ENCODE assay signal across 8 cellular contexts in genomic region chr14:52961060-52961639, GRCh38. TPM values are rescaled to one million over a fixed set of nuclear protein-coding genes. Genes with fewer than 3 reads are reported as not detected.
DNase-seq lines count a peak whose midpoint lies in the region; ATAC-seq and TF ChIP-seq lines count a peak whose summit lies in the region.

No MANE protein-coding gene starts in this region.

- H3K4me3 Mint-ChIP-seq in activated T-helper 1 cell treated with anti-CD3 and anti-CD28 coated beads, Interleukin-12 subunit alpha, Interleukin-12 subunit beta, Interleukin-2, Interleukin-4 antibody, amounts not matched to agents 30 ng/mL and 10 ng/mL and 1 ng/mL, durations not matched to agents 14 hours and 24 hours and 36 hours: no peak overlapping the region
- H3K4me3 Mint-ChIP-seq in activated naive CD8-positive, alpha-beta T cell treated with anti-CD3 and anti-CD28 coated beads, Interleukin-2, amount 10 ng/mL, durations not matched to agents 7 days and 5 days: no peak overlapping the region

- intact Hi-C loops in activated T-helper 1 cell treated with anti-CD3 and anti-CD28 coated beads, Interleukin-12 subunit alpha, Interleukin-12 subunit beta, Interleukin-2, Interleukin-4 antibody, amounts not matched to agents 30 ng/mL and 10 ng/mL and 1 ng/mL, durations not matched to agents 14 hours and 24 hours and 36 hours (cut with micrococcal nuclease): loop anchor here (1.0 to 2.0 kb wide), 2 partner anchors 138 to 346 kb away; no protein-coding TSS in a partner anchor

- H3F3A ChIP-seq in smooth muscle cell (ENCODE audit: low read depth): no peaks in the 10 kb centered on the region

- no peak overlapping the region for H3K27ac Mint-ChIP-seq in activated T-helper 1 cell treated with anti-CD3 and anti-CD28 coated beads, Interleukin-12 subunit alpha, Interleukin-12 subunit beta, Interleukin-2, Interleukin-4 antibody, amounts not matched to agents 30 ng/mL and 10 ng/mL and 1 ng/mL, durations not matched to agents 14 hours and 24 hours and 36 hours
- no peak overlapping the region for H3K27ac Mint-ChIP-seq in activated naive CD8-positive, alpha-beta T cell treated with anti-CD3 and anti-CD28 coated beads, Interleukin-2, amount 10 ng/mL, durations not matched to agents 7 days and 5 days

- H3K9me3 Mint-ChIP-seq in activated T-helper 1 cell treated with anti-CD3 and anti-CD28 coated beads, Interleukin-12 subunit alpha, Interleukin-12 subunit beta, Interleukin-2, Interleukin-4 antibody, amounts not matched to agents 30 ng/mL and 10 ng/mL and 1 ng/mL, durations not matched to agents 14 hours and 24 hours and 36 hours: no peaks in the 10 kb centered on the region
- H3K9me3 Mint-ChIP-seq in activated naive CD8-positive, alpha-beta T cell treated with anti-CD3 and anti-CD28 coated beads, Interleukin-2, amount 10 ng/mL, durations not matched to agents 7 days and 5 days: no peaks in the 10 kb centered on the region

- H4K20me1 ChIP-seq in KMS-11 (ENCODE audit: insufficient read depth): no peaks in the 10 kb centered on the region
- no peaks in the 10 kb centered on the region for H4K20me1 ChIP-seq in smooth muscle cell (ENCODE audit: low read depth)

- WGBS in smooth muscle cell (ENCODE audit: low lambda C conversion rate): 40% methylated on average over 4 of the region's 4 CpGs

- no peak overlapping the region for H3K4me3 ChIP-seq in KMS-11 (IDR thresholded peaks at IDR 0.05; ENCODE audit: insufficient read depth, low read depth, low read length)
- H3K4me3 ChIP-seq in right atrium auricular region: no peak overlapping the region
- no peak overlapping the region for H3K4me3 ChIP-seq in smooth muscle cell

- H3K4me2 ChIP-seq in KMS-11 (no peak overlapping the region), smooth muscle cell (no peak overlapping the region)

- POLR2A ChIA-PET in activated naive CD8-positive, alpha-beta T cell treated with anti-CD3 and anti-CD28 coated beads, Interleukin-2, amount 10 ng/mL, durations not matched to agents 7 days and 5 days (lab: Charles Lee): no interaction called here

- no peaks in the 10 kb centered on the region for H3K27me3 ChIP-seq in KMS-11 (ENCODE audit: insufficient read depth, low read depth)
- H3K27me3 ChIP-seq in right atrium auricular region: no peaks in the 10 kb centered on the region
- H3K27me3 ChIP-seq in smooth muscle cell (ENCODE audit: low read depth): no peaks in the 10 kb centered on the region

- no peaks in the 10 kb centered on the region for H3K4me1 Mint-ChIP-seq in activated T-helper 1 cell treated with anti-CD3 and anti-CD28 coated beads, Interleukin-12 subunit alpha, Interleukin-12 subunit beta, Interleukin-2, Interleukin-4 antibody, amounts not matched to agents 30 ng/mL and 10 ng/mL and 1 ng/mL, durations not matched to agents 14 hours and 24 hours and 36 hours (ENCODE audit: low read depth)
- H3K4me1 Mint-ChIP-seq in activated naive CD8-positive, alpha-beta T cell treated with anti-CD3 and anti-CD28 coated beads, Interleukin-2, amount 10 ng/mL, durations not matched to agents 7 days and 5 days: peaks cover 5% of the 10 kb centered on the region

- peak; percentile 25 for DNase-seq in activated T-helper 1 cell treated with Interleukin-2 at 50 U/mL for 16 hours (ENCODE audit: low read depth)
- no peak for DNase-seq in activated T-helper 1 cell treated with anti-CD3 and anti-CD28 coated beads, Interleukin-12 subunit alpha, Interleukin-12 subunit beta, Interleukin-2, Interleukin-4 antibody, amounts not matched to agents 30 ng/mL and 10 ng/mL and 1 ng/mL, durations not matched to agents 14 hours and 24 hours and 36 hours (ENCODE audit: low spot score)
- peak; percentile 41 to 46 for DNase-seq in SHP77 (lab: John Stamatoyannopoulos, UW)
- DNase-seq in activated naive CD8-positive, alpha-beta T cell treated with anti-CD3 and anti-CD28 coated beads, Interleukin-2, amount 10 ng/mL, durations not matched to agents 7 days and 5 days: peak; percentile 40
- peak; percentile 64 for DNase-seq in right atrium auricular region (ENCODE audit: low spot score)
- no peak for DNase-seq in smooth muscle cell (lab: John Stamatoyannopoulos, UW; ENCODE audit: unreplicated experiment)

- H3K36me3 Mint-ChIP-seq in activated T-helper 1 cell treated with anti-CD3 and anti-CD28 coated beads, Interleukin-12 subunit alpha, Interleukin-12 subunit beta, Interleukin-2, Interleukin-4 antibody, amounts not matched to agents 30 ng/mL and 10 ng/mL and 1 ng/mL, durations not matched to agents 14 hours and 24 hours and 36 hours (ENCODE audit: low read depth): no peaks in the 10 kb centered on the region
- H3K36me3 Mint-ChIP-seq in activated naive CD8-positive, alpha-beta T cell treated with anti-CD3 and anti-CD28 coated beads, Interleukin-2, amount 10 ng/mL, durations not matched to agents 7 days and 5 days: no peaks in the 10 kb centered on the region

- TF ChIP-seq CTCF in KMS-11 (conservative IDR thresholded peaks at IDR 0.05; ENCODE audit: low read depth, low read length) (peak; percentile 63), right atrium auricular region (IDR thresholded peaks at IDR 0.05) (peak; percentile 41 to 80), smooth muscle cell (IDR thresholded peaks at IDR 0.05; ENCODE audit: borderline replicate concordance, insufficient read depth, poor library complexity, severe bottlenecking) (peak; percentile 68)

- H3K27ac ChIP-seq in KMS-11 (no peak overlapping the region), right atrium auricular region (peak overlapping the region; percentile 40 to 69), smooth muscle cell (ENCODE audit: low read depth) (no peak overlapping the region)

- peaks cover 6% of the 10 kb centered on the region for H3K27me3 Mint-ChIP-seq in activated T-helper 1 cell treated with anti-CD3 and anti-CD28 coated beads, Interleukin-12 subunit alpha, Interleukin-12 subunit beta, Interleukin-2, Interleukin-4 antibody, amounts not matched to agents 30 ng/mL and 10 ng/mL and 1 ng/mL, durations not matched to agents 14 hours and 24 hours and 36 hours (ENCODE audit: insufficient read depth)
- peaks cover 3% of the 10 kb centered on the region for H3K27me3 Mint-ChIP-seq in activated naive CD8-positive, alpha-beta T cell treated with anti-CD3 and anti-CD28 coated beads, Interleukin-2, amount 10 ng/mL, durations not matched to agents 7 days and 5 days

- H3K9me3 ChIP-seq in right atrium auricular region (no peaks in the 10 kb centered on the region), smooth muscle cell (replicated peaks; ENCODE audit: low read depth) (no peaks in the 10 kb centered on the region)

- H3K36me3 ChIP-seq in KMS-11 (ENCODE audit: insufficient read depth) (no peaks in the 10 kb centered on the region), right atrium auricular region (no peaks in the 10 kb centered on the region), smooth muscle cell (ENCODE audit: low read depth) (no peaks in the 10 kb centered on the region)

- peak overlapping the region; percentile 41; the same call in 1 of the 2 replicates for H2AFZ ChIP-seq in KMS-11 (ENCODE audit: low read depth)
- H2AFZ ChIP-seq in smooth muscle cell (ENCODE audit: low read depth): no peak overlapping the region

- H3K4me1 ChIP-seq in KMS-11 (ENCODE audit: low read depth, poor library complexity, severe bottlenecking) (no peaks in the 10 kb centered on the region), right atrium auricular region (peaks cover 0 to 13% of the 10 kb centered on the region in 2 donors), smooth muscle cell (ENCODE audit: low read depth) (no peaks in the 10 kb centered on the region)

- H3K9ac ChIP-seq in KMS-11 (no peak overlapping the region), smooth muscle cell (ENCODE audit: low read depth) (no peak overlapping the region)

- peak; percentile 76 for ATAC-seq in activated naive CD8-positive, alpha-beta T cell treated with anti-CD3 and anti-CD28 coated beads, Interleukin-2, amount 10 ng/mL, durations not matched to agents 7 days and 5 days (ENCODE audit: low read depth)
- ATAC-seq in GM18873 (IDR thresholded peaks at IDR 0.05; ENCODE audit: low FRiP score, unreplicated experiment): no peak

- no peaks in the 10 kb centered on the region for H3K79me2 ChIP-seq in KMS-11 (ENCODE audit: insufficient read depth, low read depth)
- H3K79me2 ChIP-seq in smooth muscle cell (ENCODE audit: low read depth): no peaks in the 10 kb centered on the region

RNA-seq across cellular contexts. Expression of gene FERMT2, which starts 10.3 kb away (rescaled TPM):
- total RNA-seq in activated T-helper 1 cell treated with anti-CD3 and anti-CD28 coated beads, Interleukin-12 subunit alpha, Interleukin-12 subunit beta, Interleukin-2, Interleukin-4 antibody, amounts not matched to agents 30 ng/mL and 10 ng/mL and 1 ng/mL, durations not matched to agents 14 hours and 24 hours and 36 hours: 1.3 and 2.1 TPM in 2 replicates
- total RNA-seq in activated naive CD8-positive, alpha-beta T cell treated with anti-CD3 and anti-CD28 coated beads, Interleukin-2, amount 10 ng/mL, durations not matched to agents 7 days and 5 days: under 1 TPM; 0.14 to 0.23 TPM
- total RNA-seq in right atrium auricular region: 100 to 1,000 TPM in 1 of 2 donors, 10 to 100 TPM in 1; 89.1 to 101 TPM
- total RNA-seq in smooth muscle cell: 271 and 287 TPM in 2 replicates
- 112 and 113 TPM in 2 replicates for polyA plus RNA-seq in smooth muscle cell

Comparison
In these comparisons a context has a peak if more than half of its experiments do, and no peak if none do; other contexts are left out.
1. DNase-seq: peak in activated T-helper 1 cell treated with Interleukin-2 at 50 U/mL for 16 hours (single experiment), SHP77 (2 of 2), activated naive CD8-positive, alpha-beta T cell treated with anti-CD3 and anti-CD28 coated beads, Interleukin-2, amount 10 ng/mL, durations not matched to agents 7 days and 5 days (single experiment) and right atrium auricular region (single experiment); none in activated T-helper 1 cell treated with anti-CD3 and anti-CD28 coated beads, Interleukin-12 subunit alpha, Interleukin-12 subunit beta, Interleukin-2, Interleukin-4 antibody, amounts not matched to agents 30 ng/mL and 10 ng/mL and 1 ng/mL, durations not matched to agents 14 hours and 24 hours and 36 hours (single experiment) and smooth muscle cell (single experiment).
2. H3K27ac ChIP-seq: peak in right atrium auricular region (2 of 2); none in KMS-11 (single experiment) and smooth muscle cell (single experiment).
3. RNA of gene FERMT2, which starts 10.3 kb away (total RNA-seq): 271 to 287 TPM in smooth muscle cell and 89.1 to 101 TPM in right atrium auricular region; 1.3 to 2.1 TPM in activated T-helper 1 cell treated with anti-CD3 and anti-CD28 coated beads, Interleukin-12 subunit alpha, Interleukin-12 subunit beta, Interleukin-2, Interleukin-4 antibody, amounts not matched to agents 30 ng/mL and 10 ng/mL and 1 ng/mL, durations not matched to agents 14 hours and 24 hours and 36 hours and 0.14 to 0.23 TPM in activated naive CD8-positive, alpha-beta T cell treated with anti-CD3 and anti-CD28 coated beads, Interleukin-2, amount 10 ng/mL, durations not matched to agents 7 days and 5 days; every median in the first group is over 10 times any median in the second.
4. Peak in every context shown above with its lines, with median percentiles within 50 percentile points of each other: CTCF ChIP-seq.